1 cellular context compared by ENCODE assay signal in the genomic region with DNA sequence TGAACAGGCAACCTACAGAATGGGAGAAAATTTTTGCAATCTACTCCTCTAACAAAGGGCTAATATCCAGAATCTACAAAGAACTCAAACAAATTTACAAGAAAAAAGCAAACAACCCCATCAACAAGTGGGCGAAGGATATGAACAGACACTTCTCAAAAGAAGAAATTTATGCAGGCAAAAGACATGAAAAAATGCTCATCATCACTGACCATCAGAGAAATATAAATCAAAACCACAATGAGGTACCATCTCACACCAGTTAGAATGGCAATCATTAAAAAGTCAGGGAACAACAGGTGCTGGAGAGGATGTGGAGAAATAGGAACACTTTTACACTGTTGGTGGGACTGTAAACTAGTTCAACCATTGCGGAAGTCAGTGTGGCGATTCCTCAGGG.
A peak's percentile ranks its signal among the peaks of the same experiment; 100 is the strongest.
TF ChIP-seq lines count a peak whose summit lies in the region.
"Not testable (repeated sequence)": the region's sequence is repeated elsewhere in the genome, so short reads cannot be mapped to it uniquely, and the experiment has no call there.

No MANE protein-coding gene starts in this region.

- H3K27ac ChIP-seq in HEK293 (ENCODE audit: extremely low read depth, low read depth, low read length) = not testable (repeated sequence)

- POLR2A ChIA-PET in HEK293 (lab: Yijun Ruan, JAX) = not testable (repeated sequence)

- not testable (repeated sequence) for H3K9me3 ChIP-seq in HEK293 (ENCODE audit: control insufficient read depth, insufficient read depth, low read depth, low read length)

- not testable (repeated sequence) for H3K36me3 ChIP-seq in HEK293 (ENCODE audit: control insufficient read depth in 2 of 2, insufficient read depth in 1 of 2, low read length in 2 of 2)

- H3K4me1 ChIP-seq in HEK293 (ENCODE audit: control insufficient read depth, insufficient read depth, low read length) = not testable (repeated sequence)

- CTCF ChIA-PET in HEK293 (lab: Yijun Ruan, JAX) = interaction anchor here (0.7 kb wide), 1 partner anchor 10 kb away, joined by 3 read pairs; no protein-coding TSS in a partner anchor

- not testable (repeated sequence) for H3K4me3 ChIP-seq in HEK293 (ENCODE audit: low read depth, low read length)

- TF ChIP-seq CTCF in HEK293 (tag by site-specific recombination; IDR thresholded peaks at IDR 0.05) = not testable (repeated sequence)

TF ChIP-seq in HEK293, 187 proteins besides CTCF, POLR2A, EP300 and RAD21:
- peak; percentile 86 for TF ChIP-seq SCRT2 (tag by site-specific recombination; IDR thresholded peaks at IDR 0.05)
- TF ChIP-seq SCRT1 (tag by site-specific recombination; IDR thresholded peaks at IDR 0.05; ENCODE audit: borderline replicate concordance) = peak; percentile 78
